35 cellular contexts compared by ENCODE assay signal in the genomic region with DNA sequence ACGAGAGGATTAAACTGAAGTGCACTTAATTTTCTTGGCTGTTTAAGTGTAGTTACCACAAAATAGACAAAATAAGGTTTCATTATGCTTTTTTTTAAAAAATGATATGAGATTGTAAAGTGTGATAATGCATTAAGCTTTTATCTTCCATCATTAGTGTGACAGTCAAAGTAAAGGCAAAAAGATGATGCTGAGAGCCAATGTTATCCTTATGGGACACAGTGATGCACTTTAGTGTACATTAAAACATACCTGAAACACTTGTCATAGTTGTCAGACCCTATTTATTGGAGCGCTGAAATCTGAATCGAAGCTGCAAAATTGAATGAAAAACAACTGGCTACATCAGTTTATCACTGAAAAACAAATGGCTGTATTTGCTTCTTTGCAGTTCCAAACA.
"Had no signal": no experiment of that assay in that cellular context is flagged by ENCODE, and none has a peak within 500 bp of the region (broad histone marks: within the 10 kb centered on the region; RNA-seq: fewer than 3 reads in every experiment).

No MANE protein-coding gene starts in this region.

- H3K27ac Mint-ChIP-seq: activated B cell treated with CpG ODN at 0.5 μM for 24 hours; activated CD4-positive, alpha-beta memory T cell treated with anti-CD3 and anti-CD28 coated beads for 36 hours; activated naive CD4-positive, alpha-beta T cell treated with anti-CD3 and anti-CD28 coated beads for 36 hours; activated naive CD4-positive, alpha-beta T cell treated with anti-CD3 and anti-CD28 coated beads, Interleukin-2, amount 50 U/mL, for 72 hours; activated T-helper 1 cell treated with anti-CD3 and anti-CD28 coated beads, Interleukin-12 subunit alpha, Interleukin-12 subunit beta, Interleukin-2, Interleukin-4 antibody, amounts not matched to agents 30 ng/mL and 10 ng/mL and 1 ng/mL, durations not matched to agents 14 hours and 24 hours and 36 hours; brain had no signal

- H3K27ac ChIP-seq: PC-9, RWPE1, VCaP had no signal

- H3K36me3 Mint-ChIP-seq: activated CD4-positive, alpha-beta memory T cell treated with anti-CD3 and anti-CD28 coated beads for 36 hours; activated naive CD4-positive, alpha-beta T cell treated with anti-CD3 and anti-CD28 coated beads, Interleukin-2, amount 50 U/mL, for 72 hours; brain had no signal

- H3K4me1 Mint-ChIP-seq: activated B cell treated with CpG ODN at 0.5 μM for 24 hours had no signal

- H3K4me3 Mint-ChIP-seq: activated B cell treated with CpG ODN at 0.5 μM for 24 hours; activated CD4-positive, alpha-beta memory T cell treated with anti-CD3 and anti-CD28 coated beads for 36 hours; activated naive CD4-positive, alpha-beta T cell treated with anti-CD3 and anti-CD28 coated beads for 36 hours; activated T-cell treated with anti-CD3 and anti-CD28 coated beads, Interleukin-2, amount 50 U/mL, for 4 hours; activated T-helper 1 cell treated with anti-CD3 and anti-CD28 coated beads, Interleukin-12 subunit alpha, Interleukin-12 subunit beta, Interleukin-2, Interleukin-4 antibody, amounts not matched to agents 30 ng/mL and 10 ng/mL and 1 ng/mL, durations not matched to agents 14 hours and 24 hours and 36 hours; brain had no signal

- DNase-seq: activated B cell treated with CpG ODN at 0.5 μM for 24 hours; activated CD4-positive, alpha-beta memory T cell treated with anti-CD3 and anti-CD28 coated beads for 36 hours; activated CD4-positive, alpha-beta T cell treated with anti-CD3 and anti-CD28 coated beads for 4 hours; activated CD4-positive, alpha-beta T cell treated with anti-CD3 and anti-CD28 coated beads, Interleukin-2, amount 50 U/mL, for 1 hour; activated CD4-positive, CD25-positive, alpha-beta regulatory T cell treated with anti-CD3 and anti-CD28 coated beads, Interleukin-2, amount 50 U/mL, for 72 hours; activated CD8-positive, alpha-beta memory T cell treated with anti-CD3 and anti-CD28 coated beads, Interleukin-2, amount 50 U/mL, for 4 hours; activated gamma-delta T cell treated with Interleukin-2 at 50 U/mL for 16 hours; activated naive CD4-positive, alpha-beta T cell treated with anti-CD3 and anti-CD28 coated beads for 36 hours; activated T-cell treated with anti-CD3 and anti-CD28 coated beads for 4 hours; activated T-cell treated with anti-CD3 and anti-CD28 coated beads, Interleukin-2, amount 50 U/mL, for 4 hours; anterior cingulate cortex; caudate nucleus; Kasumi-1; KG1; MG63; NCI-H1048; NCI-H1436; NCI-H1694; NCI-H1930; NCI-H2081 treated with DMSO at 0.1 percent for 48 hours; NCI-H2171; NCI-H510A; NCI-H82; NK-92 treated with Interleukin-12 subunit alpha and Interleukin-12 subunit beta, amount 100 ng/mL, for 24 hours; PC-9; SIG-M5; SW 1271; T-helper 1 cell; T-helper 2 cell; T-helper 9 cell had no signal

- H3K27me3 Mint-ChIP-seq: activated B cell treated with CpG ODN at 0.5 μM for 24 hours; activated CD4-positive, alpha-beta memory T cell treated with anti-CD3 and anti-CD28 coated beads for 36 hours; brain had no signal

- H3K9me3 Mint-ChIP-seq: activated B cell treated with CpG ODN at 0.5 μM for 24 hours; activated naive CD4-positive, alpha-beta T cell treated with anti-CD3 and anti-CD28 coated beads for 36 hours; activated naive CD4-positive, alpha-beta T cell treated with anti-CD3 and anti-CD28 coated beads, Interleukin-2, amount 50 U/mL, for 72 hours; activated T-cell treated with anti-CD3 and anti-CD28 coated beads, Interleukin-2, amount 50 U/mL, for 4 hours; activated T-helper 1 cell treated with anti-CD3 and anti-CD28 coated beads, Interleukin-12 subunit alpha, Interleukin-12 subunit beta, Interleukin-2, Interleukin-4 antibody, amounts not matched to agents 30 ng/mL and 10 ng/mL and 1 ng/mL, durations not matched to agents 14 hours and 24 hours and 36 hours had no signal
